8 cellular contexts compared by ENCODE assay signal in the genomic region with DNA sequence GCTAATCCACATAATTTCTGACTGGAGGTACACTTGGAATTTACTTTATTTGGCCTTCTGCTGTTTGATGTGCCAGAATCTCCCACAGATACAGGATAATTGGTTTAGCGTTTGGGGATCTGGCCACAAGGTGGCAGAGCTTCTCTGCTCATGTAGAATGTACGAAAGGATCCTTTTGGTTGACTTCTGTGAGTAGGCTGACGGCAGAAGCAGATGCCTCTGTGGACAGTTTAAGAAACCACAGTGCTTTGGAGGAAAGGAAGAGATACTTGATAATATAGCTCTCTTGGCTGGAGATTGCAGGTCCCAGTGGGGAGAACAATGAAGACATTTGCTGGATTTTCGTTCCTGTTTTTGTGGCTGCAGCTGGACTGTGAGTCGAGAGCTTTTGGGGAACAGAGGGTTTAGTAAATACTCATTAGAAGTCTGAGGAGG.
A peak's percentile ranks its signal among the peaks of the same experiment; 100 is the strongest.
DNase-seq lines count a peak whose midpoint lies in the region; ATAC-seq and TF ChIP-seq lines count a peak whose summit lies in the region.

No MANE protein-coding gene starts in this region.

- POLR2A ChIA-PET in CD8-positive, alpha-beta memory T cell (lab: Charles Lee): interaction anchor here (0.5 to 1.7 kb wide), 3 partner anchors 807 to 1137 kb away, joined by 3 to 9 read pairs (median 3); no protein-coding TSS in a partner anchor

- H3K4me3 Mint-ChIP-seq in CD8-positive, alpha-beta memory T cell: peak overlapping the region; percentile 51 to 88 (median 69)

- H3K9me3 Mint-ChIP-seq in CD8-positive, alpha-beta memory T cell: no peaks in the 10 kb centered on the region

- peaks cover 2 to 9% of the 10 kb centered on the region in 2 donors for H3K27me3 Mint-ChIP-seq in CD8-positive, alpha-beta memory T cell

- H3K27me3 ChIP-seq in CD8-positive, alpha-beta memory T cell (ENCODE audit: insufficient read depth, low read length, poor library complexity, severe bottlenecking): no peaks in the 10 kb centered on the region
- no peaks in the 10 kb centered on the region for H3K27me3 ChIP-seq in upper lobe of left lung

- peak overlapping the region; percentile 1 to 87 (median 64) for H3K27ac Mint-ChIP-seq in CD8-positive, alpha-beta memory T cell

- no peak overlapping the region for H3K27ac ChIP-seq in CD8-positive, alpha-beta memory T cell (ENCODE audit: low read depth, low read length)
- no peak overlapping the region for H3K27ac ChIP-seq in upper lobe of left lung

- DNase-seq in CD8-positive, alpha-beta memory T cell: peak; percentile 13 to 64 (median 29)
- DNase-seq in NCI-H2171 treated with DMSO at 0.1 percent for 48 hours (lab: John Stamatoyannopoulos, UW) (peak; percentile 77), myocyte (ENCODE audit: low read depth) (peak; percentile 48), upper lobe of left lung (peak in 1 of 2 donors; percentile 26)
- DNase-seq in activated CD4-positive, CD25-positive, alpha-beta regulatory T cell treated with anti-CD3 and anti-CD28 coated beads, Interleukin-2, amount 50 U/mL, for 72 hours: peak; percentile 35
- peak; percentile 17 for DNase-seq in effector CD4-positive, alpha-beta T cell

- no peaks in the 10 kb centered on the region for H3K36me3 ChIP-seq in CD8-positive, alpha-beta memory T cell (ENCODE audit: insufficient read depth, low read length)
- H3K36me3 ChIP-seq in upper lobe of left lung: no peaks in the 10 kb centered on the region

- ATAC-seq in GM19463 (IDR thresholded peaks at IDR 0.05; ENCODE audit: unreplicated experiment) (peak; percentile 53), upper lobe of left lung (ENCODE audit: low FRiP score in 2 of 2) (peak; percentile 46 to 72), GM21367 (IDR thresholded peaks at IDR 0.05; ENCODE audit: unreplicated experiment) (no peak)

- WGBS in upper lobe of left lung, 2 donors: 8 to 13% methylated on average over 5 of the region's 5 CpGs

- H3K36me3 Mint-ChIP-seq in CD8-positive, alpha-beta memory T cell: peaks cover 0 to 2% (median 0%) of the 10 kb centered on the region in 3 donors

- no peak for TF ChIP-seq EP300 in upper lobe of left lung (IDR thresholded peaks at IDR 0.05)

- CTCF ChIA-PET in CD8-positive, alpha-beta memory T cell (lab: Charles Lee): interaction anchor here (1.1 to 2.9 kb wide), 6 partner anchors 9 to 822 kb away, joined by 3 to 8 read pairs (median 6); no protein-coding TSS in a partner anchor

- TF ChIP-seq CTCF in upper lobe of left lung (IDR thresholded peaks at IDR 0.05): peak in 5 of 6 experiments; percentile 22 to 44 (median 42)

- peak overlapping the region; percentile 31 for H3K4me3 ChIP-seq in CD8-positive, alpha-beta memory T cell (ENCODE audit: low read length)
- no peak overlapping the region for H3K4me3 ChIP-seq in upper lobe of left lung

- no peak for TF ChIP-seq POLR2A in upper lobe of left lung (IDR thresholded peaks at IDR 0.05)

- H3K9me3 ChIP-seq in CD8-positive, alpha-beta memory T cell (ENCODE audit: low read length): no peaks in the 10 kb centered on the region
- H3K9me3 ChIP-seq in upper lobe of left lung: no peaks in the 10 kb centered on the region

- peaks cover 7 to 9% (median 8%) of the 10 kb centered on the region in 3 donors for H3K4me1 Mint-ChIP-seq in CD8-positive, alpha-beta memory T cell

- H3K4me1 ChIP-seq in CD8-positive, alpha-beta memory T cell (ENCODE audit: insufficient read depth, low read length): no peaks in the 10 kb centered on the region
- peaks cover 0 to 4% (median 0%) of the 10 kb centered on the region in 4 donors for H3K4me1 ChIP-seq in upper lobe of left lung
